In genomic region chr2:227862741-227863588, GRCh38 we compare ENCODE assay signal across 1 cellular context.
A peak's percentile ranks its signal among the peaks of the same experiment; 100 is the strongest.
TF ChIP-seq lines count a peak whose summit lies in the region.

No MANE protein-coding gene starts in this region.

TF ChIP-seq in HepG2, 621 proteins besides CTCF, POLR2A, EP300 and RAD21 (continued from another document and continues in another):
- no peak for TF ChIP-seq RBM39 (IDR thresholded peaks at IDR 0.05; ENCODE audit: low read depth, low read length, poor library complexity, severe bottlenecking)
- no peak for TF ChIP-seq NR0B2 (CRISPR knock-in tag; IDR thresholded peaks at IDR 0.05)
- no peak for TF ChIP-seq EZH2 (conservative IDR thresholded peaks at IDR 0.05; ENCODE audit: low read depth, low read length)
- no peak for TF ChIP-seq MIER2 (CRISPR knock-in tag; IDR thresholded peaks at IDR 0.05)
- TF ChIP-seq ZNF569 (CRISPR knock-in tag; IDR thresholded peaks at IDR 0.05; ENCODE audit: borderline replicate concordance), result no peak
- no peak for TF ChIP-seq ZNF883 (CRISPR knock-in tag; IDR thresholded peaks at IDR 0.05; ENCODE audit: not compliant biosample characterization)
- no peak for TF ChIP-seq HNRNPLL (IDR thresholded peaks at IDR 0.05; ENCODE audit: low read depth, low read length, poor library complexity, severe bottlenecking)
- peak; percentile 49; the same call in 1 of the 2 replicates for TF ChIP-seq PPARG (CRISPR knock-in tag; conservative IDR thresholded peaks at IDR 0.05)
- TF ChIP-seq NR1H2 (CRISPR knock-in tag; IDR thresholded peaks at IDR 0.05; ENCODE audit: borderline replicate concordance, low read depth), result no peak
- no peak for TF ChIP-seq NR2C2 (CRISPR knock-in tag; IDR thresholded peaks at IDR 0.05; ENCODE audit: borderline replicate concordance)
- TF ChIP-seq SAP130 (CRISPR knock-in tag; IDR thresholded peaks at IDR 0.05; ENCODE audit: low read depth), result peak; percentile 45
- TF ChIP-seq ZHX1 (CRISPR knock-in tag; IDR thresholded peaks at IDR 0.05; ENCODE audit: low read depth), result no peak
- no peak for TF ChIP-seq RBM22 (optimal IDR thresholded peaks at IDR 0.05; ENCODE audit: low read length)
- peak; percentile 44; the same call in 1 of the 2 replicates for TF ChIP-seq CEBPG (CRISPR knock-in tag; IDR thresholded peaks at IDR 0.05)
- TF ChIP-seq KDM6A (CRISPR knock-in tag; IDR thresholded peaks at IDR 0.05; ENCODE audit: low read depth), result no peak
- TF ChIP-seq ZNF549 (CRISPR knock-in tag; IDR thresholded peaks at IDR 0.05), result no peak
- TF ChIP-seq DNMT1 (CRISPR knock-in tag; IDR thresholded peaks at IDR 0.05), result no peak
- no peak for TF ChIP-seq SKI (IDR thresholded peaks at IDR 0.05; ENCODE audit: partially characterized antibody)
- no peak for TF ChIP-seq HMG20A (CRISPR knock-in tag; IDR thresholded peaks at IDR 0.05; ENCODE audit: borderline replicate concordance)
- TF ChIP-seq DMAP1 (CRISPR knock-in tag; IDR thresholded peaks at IDR 0.05), result no peak
- no peak for TF ChIP-seq ZSCAN12 (CRISPR knock-in tag; IDR thresholded peaks at IDR 0.05)
- 0 out of 2 replicates have a peak, but pooled peaks have one; percentile 46 for TF ChIP-seq FOXO4 (CRISPR knock-in tag; conservative IDR thresholded peaks at IDR 0.05)
- no peak for TF ChIP-seq ADNP (CRISPR knock-in tag; IDR thresholded peaks at IDR 0.05)
- 0 out of 2 replicates have a peak, but pooled peaks have one; percentile 27 for TF ChIP-seq POGZ (CRISPR knock-in tag; IDR thresholded peaks at IDR 0.05)
- no peak; the same call in 1 of the 2 replicates for TF ChIP-seq ZNF607 (CRISPR knock-in tag; IDR thresholded peaks at IDR 0.05; ENCODE audit: borderline replicate concordance)
- no peak for TF ChIP-seq ZNF75D (CRISPR knock-in tag; IDR thresholded peaks at IDR 0.05; ENCODE audit: borderline replicate concordance)
- TF ChIP-seq ZNF142 (CRISPR knock-in tag; IDR thresholded peaks at IDR 0.05), result no peak
- no peak for TF ChIP-seq GATAD2A (CRISPR knock-in tag; IDR thresholded peaks at IDR 0.05)
- TF ChIP-seq IRF9 (CRISPR knock-in tag; IDR thresholded peaks at IDR 0.05; ENCODE audit: borderline replicate concordance), result no peak
- no peak for TF ChIP-seq TFDP1 (CRISPR knock-in tag; IDR thresholded peaks at IDR 0.05; ENCODE audit: borderline replicate concordance)
- TF ChIP-seq CHD2 (IDR thresholded peaks at IDR 0.05; ENCODE audit: low read depth, low read length), result no peak
- no peak for TF ChIP-seq SNAPC2 (CRISPR knock-in tag; IDR thresholded peaks at IDR 0.05)
- no peak for TF ChIP-seq ZNF567 (CRISPR knock-in tag; IDR thresholded peaks at IDR 0.05; ENCODE audit: borderline replicate concordance)
- TF ChIP-seq ZNF460 (CRISPR knock-in tag; IDR thresholded peaks at IDR 0.05; ENCODE audit: borderline replicate concordance), result no peak
- TF ChIP-seq HCFC1 (IDR thresholded peaks at IDR 0.05; ENCODE audit: low read depth, low read length), result no peak
- no peak for TF ChIP-seq NCOA2 (CRISPR knock-in tag; IDR thresholded peaks at IDR 0.05)
- TF ChIP-seq ZNF737 (CRISPR knock-in tag; IDR thresholded peaks at IDR 0.05; ENCODE audit: borderline replicate concordance), result no peak
- TF ChIP-seq ZNF20 (CRISPR knock-in tag; IDR thresholded peaks at IDR 0.05), result no peak
- peak; percentile 53 for TF ChIP-seq ZNF687 (CRISPR knock-in tag; IDR thresholded peaks at IDR 0.05)
- TF ChIP-seq ETV5 (CRISPR knock-in tag; IDR thresholded peaks at IDR 0.05; ENCODE audit: borderline replicate concordance), result 0 out of 2 replicates have a peak, but pooled peaks have one; percentile 14
- TF ChIP-seq PHF8 (CRISPR knock-in tag; IDR thresholded peaks at IDR 0.05), result no peak
- TF ChIP-seq KLF15 (CRISPR knock-in tag; IDR thresholded peaks at IDR 0.05; ENCODE audit: borderline replicate concordance), result no peak
- no peak for TF ChIP-seq RFX1 (IDR thresholded peaks at IDR 0.05)
- TF ChIP-seq STAG1 (CRISPR knock-in tag; IDR thresholded peaks at IDR 0.05), result peak; percentile 18; the same call in 1 of the 2 replicates
- no peak for TF ChIP-seq SP2 (CRISPR knock-in tag; IDR thresholded peaks at IDR 0.05)
- no peak for TF ChIP-seq YEATS4 (CRISPR knock-in tag; IDR thresholded peaks at IDR 0.05; ENCODE audit: borderline replicate concordance)
- TF ChIP-seq ZNF749 (CRISPR knock-in tag; IDR thresholded peaks at IDR 0.05; ENCODE audit: borderline replicate concordance), result no peak
- no peak for TF ChIP-seq ARHGAP35 (CRISPR knock-in tag; IDR thresholded peaks at IDR 0.05; ENCODE audit: borderline replicate concordance)
- no peak for TF ChIP-seq ZNF260 (CRISPR knock-in tag; IDR thresholded peaks at IDR 0.05; ENCODE audit: borderline replicate concordance, low read depth)
- TF ChIP-seq MED13 (CRISPR knock-in tag; IDR thresholded peaks at IDR 0.05), result no peak
- TF ChIP-seq SIX4 (CRISPR knock-in tag; IDR thresholded peaks at IDR 0.05), result no peak
